10 cellular contexts compared by ENCODE assay signal in the genomic region with DNA sequence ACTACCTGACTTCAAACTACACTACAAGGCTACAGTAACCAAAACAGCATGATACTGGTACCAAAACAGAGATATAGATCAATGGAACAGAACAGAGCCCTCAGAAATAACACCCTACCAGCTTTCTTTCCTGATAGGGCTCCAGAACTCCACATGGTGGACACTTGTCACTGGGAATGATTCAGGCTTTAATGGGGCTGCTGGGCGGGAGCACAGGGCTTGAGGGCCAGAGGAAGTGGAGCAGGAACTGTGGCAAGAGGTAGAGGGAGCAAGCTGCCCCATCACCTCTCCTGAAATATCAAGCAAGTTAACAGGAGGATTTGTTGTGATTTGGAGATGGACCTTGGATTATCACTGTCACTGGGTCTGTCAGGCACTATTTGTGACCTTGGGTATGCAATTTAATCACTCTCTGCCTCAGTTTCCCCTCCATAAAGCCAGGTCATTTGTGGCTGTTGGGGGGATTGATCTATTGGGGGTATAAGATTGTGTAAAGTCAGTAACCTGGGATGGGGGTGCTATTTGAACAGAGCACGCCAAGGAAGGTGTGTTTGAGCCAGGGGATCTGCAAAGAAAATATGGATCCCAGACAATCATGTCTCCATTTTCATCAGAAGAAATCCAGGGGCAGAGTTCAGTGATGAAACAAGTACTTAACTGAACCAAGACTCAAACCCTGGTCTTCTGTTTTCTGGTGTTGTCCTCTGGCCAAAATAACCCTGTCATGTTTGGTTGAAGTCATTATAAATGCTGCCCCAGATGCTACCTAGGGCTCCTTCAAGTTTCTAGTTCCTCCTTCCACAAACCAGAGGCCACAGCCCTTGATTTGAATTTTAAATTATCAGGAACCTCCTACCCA. TPM values are rescaled to one million over a fixed set of nuclear protein-coding genes. Genes with fewer than 3 reads are reported as not detected.
DNase-seq lines count a peak whose midpoint lies in the region; ATAC-seq, FAIRE-seq and TF ChIP-seq lines count a peak whose summit lies in the region.
"Had no signal": no experiment of that assay in that cellular context is flagged by ENCODE, and none has a peak within 500 bp of the region (broad histone marks: within the 10 kb centered on the region; RNA-seq: fewer than 3 reads in every experiment).

No MANE protein-coding gene starts in this region.

- TF ChIP-seq EP300 in GM12878 (IDR thresholded peaks at IDR 0.05; ENCODE audit: borderline replicate concordance in 1 of 2, control insufficient read depth in 1 of 2, low read depth in 2 of 2, low read length in 2 of 2): no peak
- TF ChIP-seq EP300 in transverse colon (IDR thresholded peaks at IDR 0.05; ENCODE audit: low read depth): no peak

- H3K9me3 ChIP-seq in GM12878 (replicated peaks; ENCODE audit: control insufficient read depth, insufficient read depth, low read length) (no peaks in the 10 kb centered on the region), transverse colon (no peaks in the 10 kb centered on the region)

- BruUV-seq in GM12878 (replicated peaks; lab: Mats Ljungman, UMichigan): no TSS peak

- H3K36me3 ChIP-seq in GM12878 (ENCODE audit: control insufficient read depth in 2 of 2, insufficient read depth in 2 of 2, low read length in 1 of 2) (no peaks in the 10 kb centered on the region), transverse colon (no peaks in the 10 kb centered on the region)
- H3K36me3 ChIP-seq: cardiac muscle cell had no signal

- TF ChIP-seq CTCF in GM12878 (IDR thresholded peaks at IDR 0.05 in 2 of 3, conservative IDR thresholded peaks at IDR 0.05 in 1 of 3; ENCODE audit: control insufficient read depth in 2 of 3, extremely low read depth in 1 of 3, insufficient read depth in 1 of 3, low read depth in 3 of 3, low read length in 3 of 3): no peak
- TF ChIP-seq CTCF in transverse colon (IDR thresholded peaks at IDR 0.05): no peak

- 50% methylated on average over 2 of the region's 2 CpGs for WGBS in GM12878 (ENCODE audit: insufficient coverage, insufficient replicate concordance, low lambda C conversion rate, missing lambda C conversion rate)
- WGBS in transverse colon (ENCODE audit: low coverage in 1 of 2), 2 donors: 94% methylated on average over 2 of the region's 2 CpGs; no CpG with 5 or more reads in 1 of the 2 donors

- POLR2A ChIA-PET in GM12878 (lab: Charles Lee): no interaction called here

- no peak for FAIRE-seq in GM12878 (lab: Jason Lieb, UNC)

- H3K4me1 ChIP-seq in GM12878 (ENCODE audit: control insufficient read depth, insufficient read depth, low read length) (peaks cover 4% of the 10 kb centered on the region; the same call in 1 of the 2 replicates), transverse colon (peaks cover 0 to 17% (median 10%) of the 10 kb centered on the region in 4 donors)

- in situ Hi-C loops in GM12878 (cut with MboI) (no loop called here), transverse colon (cut with MboI; ENCODE audit: low pct_ligation_motif_present in 1 of 4, low pct_unique_long_range_greater_than_20kb in 1 of 4, low sequenced_read_pairs in 3 of 4) (no loop called here)

- no peak overlapping the region for H3K4me3 Mint-ChIP-seq in activated naive CD4-positive, alpha-beta T cell treated with anti-CD3 and anti-CD28 coated beads for 36 hours

- H3K4me2 ChIP-seq in GM12878 (ENCODE audit: control insufficient read depth, insufficient read depth): peak overlapping the region; percentile 34; the same call in 1 of the 2 replicates

- no peaks in the 10 kb centered on the region for H3K27me3 Mint-ChIP-seq in activated naive CD4-positive, alpha-beta T cell treated with anti-CD3 and anti-CD28 coated beads for 36 hours (ENCODE audit: low read depth)

- TF ChIP-seq POLR2A in GM12878 (IDR thresholded peaks at IDR 0.05; ENCODE audit: low read depth, low read length) (no peak), transverse colon (IDR thresholded peaks at IDR 0.05) (no peak)

- no peak overlapping the region for H3K9ac ChIP-seq in GM12878 (ENCODE audit: control insufficient read depth, insufficient read depth, low read length)

- H3K79me2 ChIP-seq in GM12878 (ENCODE audit: control insufficient read depth, insufficient read depth, low read length): no peaks in the 10 kb centered on the region

- CTCF ChIA-PET in activated naive CD4-positive, alpha-beta T cell treated with anti-CD3 and anti-CD28 coated beads for 36 hours (lab: Charles Lee): interaction anchor here (1.2 kb wide), 2 partner anchors 16 to 23 kb away, joined by 3 to 4 read pairs; no protein-coding TSS in a partner anchor
- CTCF ChIA-PET in GM12878 (lab: Yijun Ruan, JAX): interaction anchor here (1.2 kb wide), 1 partner anchor 239 kb away, joined by 3 read pairs; no protein-coding TSS in a partner anchor

- no peaks in the 10 kb centered on the region for H3K36me3 Mint-ChIP-seq in activated naive CD4-positive, alpha-beta T cell treated with anti-CD3 and anti-CD28 coated beads for 36 hours (ENCODE audit: low read depth)
- H3K36me3 Mint-ChIP-seq in activated naive CD4-positive, alpha-beta T cell treated with anti-CD3 and anti-CD28 coated beads, Interleukin-2, amount 50 U/mL, for 72 hours: peaks cover 5 to 6% of the 10 kb centered on the region in 2 donors

- H3K4me1 Mint-ChIP-seq in activated naive CD4-positive, alpha-beta T cell treated with anti-CD3 and anti-CD28 coated beads for 36 hours (ENCODE audit: low read depth): peaks cover 17% of the 10 kb centered on the region

- ATAC-seq in activated naive CD4-positive, alpha-beta T cell treated with anti-CD3 and anti-CD28 coated beads, Interleukin-2, amount 50 U/mL, for 72 hours: no peak
- ATAC-seq in HG03064 (IDR thresholded peaks at IDR 0.05; ENCODE audit: low read depth, unreplicated experiment): peak; percentile 63
- ATAC-seq in GM12878: peak; percentile 88

- H4K20me1 ChIP-seq in GM12878 (ENCODE audit: control insufficient read depth, insufficient read depth): no peaks in the 10 kb centered on the region

- H3K27ac Mint-ChIP-seq in activated naive CD4-positive, alpha-beta T cell treated with anti-CD3 and anti-CD28 coated beads for 36 hours: peak overlapping the region; percentile 4
- peak overlapping the region in 1 of 2 donors; percentile 37 for H3K27ac Mint-ChIP-seq in activated naive CD4-positive, alpha-beta T cell treated with anti-CD3 and anti-CD28 coated beads, Interleukin-2, amount 50 U/mL, for 72 hours

- SMC1A ChIA-PET in GM12878 (lab: Charles Lee; ENCODE audit: uncharacterized antibody, unreplicated experiment): interaction anchor here (0.9 to 2.2 kb wide), 3 partner anchors 24 to 96 kb away, joined by 3 to 5 read pairs (median 4); no protein-coding TSS in a partner anchor

- no peak for TF ChIP-seq RAD21 in GM12878 (IDR thresholded peaks at IDR 0.05; ENCODE audit: insufficient read depth, low read depth, low read length)

- H3K9me3 Mint-ChIP-seq in activated naive CD4-positive, alpha-beta T cell treated with anti-CD3 and anti-CD28 coated beads for 36 hours: peaks cover 7% of the 10 kb centered on the region
- H3K9me3 Mint-ChIP-seq in activated naive CD4-positive, alpha-beta T cell treated with anti-CD3 and anti-CD28 coated beads, Interleukin-2, amount 50 U/mL, for 72 hours: peaks cover 0 to 7% of the 10 kb centered on the region in 2 donors

- no peak overlapping the region; the same call in 1 of the 2 replicates for H2AFZ ChIP-seq in GM12878 (ENCODE audit: control insufficient read depth, low read depth, low read length)

- RAD21 ChIA-PET in GM12878 (lab: Charles Lee; ENCODE audit: unreplicated experiment): no interaction called here

- H3K4me3 ChIP-seq in GM12878 (no peak overlapping the region), transverse colon (no peak overlapping the region)
- H3K4me3 ChIP-seq: cardiac muscle cell had no signal

- no peaks in the 10 kb centered on the region for H3K27me3 ChIP-seq in GM12878 (replicated peaks in 1 of 2; ENCODE audit: control insufficient read depth in 2 of 2, insufficient read depth in 2 of 2, low read length in 1 of 2)
- no peaks in the 10 kb centered on the region for H3K27me3 ChIP-seq in transverse colon
- H3K27me3 ChIP-seq: cardiac muscle cell had no signal

- intact Hi-C loops in activated naive CD4-positive, alpha-beta T cell treated with anti-CD3 and anti-CD28 coated beads for 36 hours (cut with micrococcal nuclease): loop anchor here (1.0 to 2.0 kb wide), 3 partner anchors 26 to 80 kb away; a partner anchor contains a TSS
- intact Hi-C loops in GM12878 (cut with micrococcal nuclease; ENCODE audit: unreplicated experiment) (no loop called here), transverse colon (cut with DNase I; ENCODE audit: low total_unique reads) (no loop called here)

- no peak for DNase-seq in activated naive CD4-positive, alpha-beta T cell treated with anti-CD3 and anti-CD28 coated beads for 36 hours
- no peak for DNase-seq in activated naive CD4-positive, alpha-beta T cell treated with anti-CD3 and anti-CD28 coated beads, Interleukin-2, amount 50 U/mL, for 72 hours (ENCODE audit: low spot score in 2 of 2)
- DNase-seq in GM12878 (ENCODE audit: low read depth, low spot score) (no peak), transverse colon (no peak), NCI-H2081 (lab: John Stamatoyannopoulos, UW) (no peak), AG08396 (ENCODE audit: low spot score) (no peak)
- no peak for DNase-seq in activated effector memory CD4-positive, alpha-beta T cell treated with anti-CD3 and anti-CD28 coated beads, Interleukin-2, amount 50 U/mL, for 16 hours
- DNase-seq: NCI-H187 had no signal

- H3K27ac ChIP-seq in GM12878 (ENCODE audit: control insufficient read depth, insufficient read depth): no peak overlapping the region
- peak overlapping the region; percentile 43 to 75 (median 62) for H3K27ac ChIP-seq in transverse colon
- H3K27ac ChIP-seq: cardiac muscle cell had no signal

RNA-seq across cellular contexts. Expression of a gene that starts 25.2 kb away (rescaled TPM):
- total RNA-seq in activated naive CD4-positive, alpha-beta T cell treated with anti-CD3 and anti-CD28 coated beads for 36 hours: 10 to 100 TPM; 22.4 to 25.6 TPM
- total RNA-seq in activated naive CD4-positive, alpha-beta T cell treated with anti-CD3 and anti-CD28 coated beads, Interleukin-2, amount 50 U/mL, for 72 hours: 10 to 100 TPM; 35.8 to 48.3 TPM
- 2.2 and 2.7 TPM in 2 replicates for total RNA-seq in GM12878 (2013; cell fraction: nucleolus; rRNA removed)
- 3.1 and 3.4 TPM in 2 replicates for total RNA-seq in GM12878 (2014; rRNA removed)
- total RNA-seq in GM12878 (2014; rRNA removed; fragmentation: Illumina TruSeq; extraction: Trizol): 3.4 TPM in 2 replicates
- total RNA-seq in GM12878 (2021): 8.6 and 10.1 TPM in 2 replicates
- polyA plus RNA-seq in GM12878 (2011; ENCODE audit: low read depth): 1.5 TPM
- 2.7 and 4.7 TPM in 2 replicates for polyA plus RNA-seq in GM12878 (2011; rRNA removed)
- 3.7 TPM in 2 replicates for polyA plus RNA-seq in GM12878 (2011; cell fraction: cytosol; rRNA removed)
- 8.2 and 8.8 TPM in 2 replicates for polyA plus RNA-seq in GM12878 (2011; cell fraction: nucleus; rRNA removed)
- polyA plus RNA-seq in GM12878 (2012): 2.3 and 3.3 TPM in 2 replicates
- polyA plus RNA-seq in GM12878 (2014; fragmentation: Illumina TruSeq; extraction: Trizol): 6.5 and 7.8 TPM in 2 replicates
- polyA plus RNA-seq in GM12878 (2014; fragmentation: Nextera tagmentation; extraction: Ambion mirVana): 1 to 10 TPM in 1 of 2 experiments, under 1 TPM in 1; 0.52 to 1.2 TPM
- polyA plus RNA-seq in GM12878 (2014; rRNA removed): 5.4 and 6.4 TPM in 2 replicates
- 1 to 10 TPM; 3.8 to 3.9 TPM for polyA plus RNA-seq in GM12878 (2016; fragmentation: Nextera tagmentation; extraction: Ambion mirVana)
- polyA minus RNA-seq in GM12878 (2011; rRNA and poly(A)+ RNA removed): 3.9 and 4.6 TPM in 2 replicates
- polyA minus RNA-seq in GM12878 (2011; cell fraction: cytosol; rRNA and poly(A)+ RNA removed): 3.6 TPM in 2 replicates
- 3.4 and 6.3 TPM in 2 replicates for polyA minus RNA-seq in GM12878 (2011; cell fraction: nucleus; rRNA and poly(A)+ RNA removed)
- 100 to 1,000 TPM in 3 of 4 donors, 10 to 100 TPM in 1; 55.1 to 174 (median 127) TPM for total RNA-seq in transverse colon

Comparison
In these comparisons a context has a peak if more than half of its experiments do, and no peak if none do; other contexts are left out.
1. ATAC-seq: peak in HG03064 (single experiment) and GM12878 (single experiment); none in activated naive CD4-positive, alpha-beta T cell treated with anti-CD3 and anti-CD28 coated beads, Interleukin-2, amount 50 U/mL, for 72 hours (0 of 2).